17 cellular contexts compared by ENCODE assay signal in the genomic region with DNA sequence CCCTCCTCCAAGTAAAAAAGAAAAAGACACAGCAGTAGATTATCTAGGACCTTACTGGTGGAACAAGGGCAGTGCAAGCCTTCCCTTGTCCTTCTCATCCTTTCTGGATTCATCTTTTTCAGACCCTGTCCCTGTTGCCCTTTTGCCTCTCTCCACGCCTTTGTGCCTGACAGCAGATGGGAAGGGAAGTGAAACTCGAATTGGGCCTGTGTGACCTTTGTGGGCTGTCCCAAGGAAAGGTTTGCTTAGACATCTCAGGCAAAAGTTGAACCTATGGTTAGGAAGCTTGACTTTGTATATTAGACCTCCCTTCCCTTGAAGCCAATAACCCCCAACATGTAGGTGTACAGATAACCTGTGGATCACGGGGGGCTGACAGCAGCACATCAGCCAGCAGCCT.
DNase-seq lines count a peak whose midpoint lies in the region; ATAC-seq and TF ChIP-seq lines count a peak whose summit lies in the region.
"Had no signal": no experiment of that assay in that cellular context is flagged by ENCODE, and none has a peak within 500 bp of the region (broad histone marks: within the 10 kb centered on the region; RNA-seq: fewer than 3 reads in every experiment).

No MANE protein-coding gene starts in this region.

- H3K4me1 Mint-ChIP-seq in endodermal cell = peaks cover 16% of the 10 kb centered on the region

- no peaks in the 10 kb centered on the region for H4K20me1 ChIP-seq in MM.1S (ENCODE audit: insufficient read depth, low read length)
- no peaks in the 10 kb centered on the region for H4K20me1 ChIP-seq in hepatocyte (ENCODE audit: insufficient read depth, poor library complexity, severe bottlenecking)

- TF ChIP-seq CTCF in GM12865 (IDR thresholded peaks at IDR 0.05; ENCODE audit: insufficient read depth, low read depth, low read length, missing control alignments) (no peak), MM.1S (IDR thresholded peaks at IDR 0.05; ENCODE audit: low read length) (no peak), endodermal cell (conservative IDR thresholded peaks at IDR 0.05) (peak; percentile 9), body of pancreas (IDR thresholded peaks at IDR 0.05) (no peak), hepatocyte (IDR thresholded peaks at IDR 0.05; ENCODE audit: poor library complexity) (no peak)

- H3K9me2 ChIP-seq in MM.1S (replicated peaks; ENCODE audit: insufficient read depth, low read length) (no peaks in the 10 kb centered on the region), hepatocyte (replicated peaks; ENCODE audit: insufficient read depth) (no peaks in the 10 kb centered on the region)

- H3K9me3 ChIP-seq in MM.1S (replicated peaks; ENCODE audit: insufficient read depth, low read length) (no peaks in the 10 kb centered on the region), endodermal cell (ENCODE audit: control insufficient read depth, low read length) (no peaks in the 10 kb centered on the region), body of pancreas (no peaks in the 10 kb centered on the region), hepatocyte (ENCODE audit: low read depth) (no peaks in the 10 kb centered on the region)
- H3K9me3 ChIP-seq: gastroesophageal sphincter had no signal

- H3K4me3 ChIP-seq in GM12865 (ENCODE audit: low read depth, low read length) = no peak overlapping the region
- peak overlapping the region; percentile 16; the same call in 1 of the 2 replicates for H3K4me3 ChIP-seq in MM.1S (ENCODE audit: low read length)
- no peak overlapping the region for H3K4me3 ChIP-seq in endodermal cell (ENCODE audit: low read length)
- no peak overlapping the region for H3K4me3 ChIP-seq in body of pancreas
- no peak overlapping the region for H3K4me3 ChIP-seq in hepatocyte
- H3K4me3 ChIP-seq: gastroesophageal sphincter, SK-N-MC had no signal

- peak overlapping the region; percentile 20; the same call in 1 of the 2 replicates for H3K9ac ChIP-seq in MM.1S (ENCODE audit: low read length)
- no peak overlapping the region for H3K9ac ChIP-seq in endodermal cell (ENCODE audit: extremely low read depth, low read length, poor library complexity, severe bottlenecking)

- H3K4me2 ChIP-seq in MM.1S (ENCODE audit: low read depth, low read length) (peak overlapping the region; percentile 67), hepatocyte (no peak overlapping the region)

- H3K9me3 Mint-ChIP-seq in endodermal cell = no peaks in the 10 kb centered on the region
- H3K9me3 Mint-ChIP-seq: activated T-cell treated with anti-CD3 and anti-CD28 coated beads, Interleukin-2, amount 50 U/mL, for 72 hours; natural killer cell had no signal

- intact Hi-C loops in body of pancreas (cut with DNase I) = no loop called here

- peak overlapping the region; percentile 63; the same call in 1 of the 2 replicates for H3K27ac ChIP-seq in MM.1S (ENCODE audit: low read length)
- no peak overlapping the region for H3K27ac ChIP-seq in endodermal cell (ENCODE audit: low read depth, low read length)
- no peak overlapping the region for H3K27ac ChIP-seq in body of pancreas
- no peak overlapping the region for H3K27ac ChIP-seq in hepatocyte
- H3K27ac ChIP-seq: gastroesophageal sphincter, SK-N-MC had no signal

- ATAC-seq in GM21717 (IDR thresholded peaks at IDR 0.05; ENCODE audit: unreplicated experiment) (peak; percentile 49), body of pancreas (no peak)
- ATAC-seq: activated T-cell treated with anti-CD3 and anti-CD28 coated beads, Interleukin-2, amount 50 U/mL, for 72 hours; gastroesophageal sphincter; natural killer cell; right cardiac atrium had no signal

- H3K27me3 Mint-ChIP-seq in endodermal cell (ENCODE audit: insufficient read depth) = no peaks in the 10 kb centered on the region
- H3K27me3 Mint-ChIP-seq: CD4-positive, CD25-positive, alpha-beta regulatory T cell had no signal

- H2AFZ ChIP-seq in MM.1S (ENCODE audit: low read length) = peak overlapping the region; percentile 22
- no peak overlapping the region for H2AFZ ChIP-seq in hepatocyte

- H3K4me1 ChIP-seq in MM.1S (ENCODE audit: low read length) (peaks cover 56% of the 10 kb centered on the region), endodermal cell (ENCODE audit: control insufficient read depth, insufficient read depth, low read length) (peaks cover 5% of the 10 kb centered on the region), body of pancreas (no peaks in the 10 kb centered on the region), hepatocyte (ENCODE audit: insufficient read depth) (peaks cover 4% of the 10 kb centered on the region)

- WGBS in endodermal cell (ENCODE audit: insufficient coverage in 1 of 2, insufficient read length in 1 of 2), 2 experiments = 86 to 100% methylated on average over 2 to 3 of the region's 3 CpGs
- WGBS in body of pancreas, 2 donors = 76 to 84% methylated on average over 3 of the region's 3 CpGs
- WGBS in hepatocyte (ENCODE audit: low lambda C conversion rate, missing lambda C conversion rate) = 97% methylated on average over 3 of the region's 3 CpGs

- H3K27me3 ChIP-seq in MM.1S (replicated peaks; ENCODE audit: insufficient read depth, low read length) (no peaks in the 10 kb centered on the region), endodermal cell (ENCODE audit: control insufficient read depth, insufficient read depth, low read length, poor library complexity, severe bottlenecking) (no peaks in the 10 kb centered on the region), body of pancreas (no peaks in the 10 kb centered on the region), hepatocyte (no peaks in the 10 kb centered on the region)
- H3K27me3 ChIP-seq: gastroesophageal sphincter had no signal

- H3K4me3 Mint-ChIP-seq in endodermal cell = no peak overlapping the region
- H3K4me3 Mint-ChIP-seq: activated T-cell treated with anti-CD3 and anti-CD28 coated beads, Interleukin-2, amount 50 U/mL, for 72 hours; CD4-positive, CD25-positive, alpha-beta regulatory T cell; natural killer cell had no signal

- no peaks in the 10 kb centered on the region for H3K36me3 Mint-ChIP-seq in endodermal cell (ENCODE audit: low read depth)
- H3K36me3 Mint-ChIP-seq: natural killer cell had no signal

- no peak overlapping the region for H3K27ac Mint-ChIP-seq in endodermal cell
- H3K27ac Mint-ChIP-seq: activated T-cell treated with anti-CD3 and anti-CD28 coated beads, Interleukin-2, amount 50 U/mL, for 72 hours; natural killer cell had no signal

- H3K36me3 ChIP-seq in MM.1S (replicated peaks; ENCODE audit: insufficient read depth, low read length) (no peaks in the 10 kb centered on the region), endodermal cell (ENCODE audit: control insufficient read depth, insufficient read depth, low read length) (no peaks in the 10 kb centered on the region), body of pancreas (replicated peaks in 1 of 2; ENCODE audit: insufficient read depth in 1 of 2, low read depth in 2 of 2) (no peaks in the 10 kb centered on the region), hepatocyte (replicated peaks; ENCODE audit: insufficient read depth, low read depth) (no peaks in the 10 kb centered on the region)
- H3K36me3 ChIP-seq: gastroesophageal sphincter had no signal

- H3K79me2 ChIP-seq in MM.1S (ENCODE audit: low read length) = no peaks in the 10 kb centered on the region
- H3K79me2 ChIP-seq in hepatocyte = peaks cover 2% of the 10 kb centered on the region

- DNase-seq in GM12865 (ENCODE audit: low read depth) = peak; percentile 63
- DNase-seq in MM.1S = peak; percentile 42
- DNase-seq in endodermal cell = no peak
- DNase-seq in 8988T = no peak
- no peak for DNase-seq in body of pancreas
- DNase-seq in hepatocyte (ENCODE audit: low spot score) = no peak
- DNase-seq in kidney tubule cell (ENCODE audit: low spot score) = no peak
- DNase-seq: activated T-cell treated with anti-CD3 and anti-CD28 coated beads, Interleukin-2, amount 50 U/mL, for 72 hours; CD4-positive, CD25-positive, alpha-beta regulatory T cell; effector CD8-positive, alpha-beta T cell; natural killer cell; NCI-H1105; right cardiac atrium; stimulated activated CD4-positive, alpha-beta T cell treated with anti-CD3 and anti-CD28 coated beads, Interleukin-4, amount 100 ng/mL, for 4 hours had no signal

- peaks cover 11% of the 10 kb centered on the region for H3F3A ChIP-seq in MM.1S (ENCODE audit: insufficient read depth, low read length)

- no peak for TF ChIP-seq POLR2A in body of pancreas (IDR thresholded peaks at IDR 0.05)

Comparison
In these comparisons a context has a peak if more than half of its experiments do, and no peak if none do; other contexts are left out.
1. DNase-seq: peak in GM12865 (single experiment) and MM.1S (single experiment); none in endodermal cell (single experiment), 8988T (single experiment), body of pancreas (0 of 4), hepatocyte (single experiment) and kidney tubule cell (single experiment).